1 cellular context compared by ENCODE assay signal in genomic region chr1:23148084-23148483, GRCh38.
TF ChIP-seq lines count a peak whose summit lies in the region.

No MANE protein-coding gene starts in this region.

TF ChIP-seq in HepG2, 621 proteins besides CTCF, POLR2A, EP300 and RAD21:
- TF ChIP-seq KLF6 (CRISPR knock-in tag; IDR thresholded peaks at IDR 0.05) (no peak), KIAA2018 (CRISPR knock-in tag; IDR thresholded peaks at IDR 0.05; ENCODE audit: borderline replicate concordance) (no peak), CREM (IDR thresholded peaks at IDR 0.05) (no peak), CREM (CRISPR knock-in tag; IDR thresholded peaks at IDR 0.05) (no peak), PAX8 (CRISPR knock-in tag; IDR thresholded peaks at IDR 0.05; ENCODE audit: borderline replicate concordance) (no peak), AKNA (CRISPR knock-in tag; IDR thresholded peaks at IDR 0.05; ENCODE audit: borderline replicate concordance) (no peak), ZNF597 (CRISPR knock-in tag; IDR thresholded peaks at IDR 0.05) (no peak), ZBTB25 (CRISPR knock-in tag; IDR thresholded peaks at IDR 0.05) (no peak), NFE2L2 (IDR thresholded peaks at IDR 0.05; ENCODE audit: low read length) (no peak), ZSCAN22 (CRISPR knock-in tag; IDR thresholded peaks at IDR 0.05) (no peak), ZNF782 (CRISPR knock-in tag; IDR thresholded peaks at IDR 0.05; ENCODE audit: borderline replicate concordance) (no peak), HMGA1 (CRISPR knock-in tag; conservative IDR thresholded peaks at IDR 0.05) (no peak)
- TF ChIP-seq, protein P1, sequence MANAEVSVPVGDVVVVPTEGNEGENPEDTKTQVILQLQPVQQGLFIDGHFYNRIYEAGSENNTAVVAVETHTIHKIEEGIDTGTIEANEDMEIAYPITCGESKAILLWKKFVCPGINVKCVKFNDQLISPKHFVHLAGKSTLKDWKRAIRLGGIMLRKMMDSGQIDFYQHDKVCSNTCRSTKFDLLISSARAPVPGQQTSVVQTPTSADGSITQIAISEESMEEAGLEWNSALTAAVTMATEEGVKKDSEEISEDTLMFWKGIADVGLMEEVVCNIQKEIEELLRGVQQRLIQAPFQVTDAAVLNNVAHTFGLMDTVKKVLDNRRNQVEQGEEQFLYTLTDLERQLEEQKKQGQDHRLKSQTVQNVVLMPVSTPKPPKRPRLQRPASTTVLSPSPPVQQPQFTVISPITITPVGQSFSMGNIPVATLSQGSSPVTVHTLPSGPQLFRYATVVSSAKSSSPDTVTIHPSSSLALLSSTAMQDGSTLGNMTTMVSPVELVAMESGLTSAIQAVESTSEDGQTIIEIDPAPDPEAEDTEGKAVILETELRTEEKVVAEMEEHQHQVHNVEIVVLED (CRISPR knock-in tag; IDR thresholded peaks at IDR 0.05; ENCODE audit: borderline replicate concordance), result no peak
- TF ChIP-seq, protein P2, sequence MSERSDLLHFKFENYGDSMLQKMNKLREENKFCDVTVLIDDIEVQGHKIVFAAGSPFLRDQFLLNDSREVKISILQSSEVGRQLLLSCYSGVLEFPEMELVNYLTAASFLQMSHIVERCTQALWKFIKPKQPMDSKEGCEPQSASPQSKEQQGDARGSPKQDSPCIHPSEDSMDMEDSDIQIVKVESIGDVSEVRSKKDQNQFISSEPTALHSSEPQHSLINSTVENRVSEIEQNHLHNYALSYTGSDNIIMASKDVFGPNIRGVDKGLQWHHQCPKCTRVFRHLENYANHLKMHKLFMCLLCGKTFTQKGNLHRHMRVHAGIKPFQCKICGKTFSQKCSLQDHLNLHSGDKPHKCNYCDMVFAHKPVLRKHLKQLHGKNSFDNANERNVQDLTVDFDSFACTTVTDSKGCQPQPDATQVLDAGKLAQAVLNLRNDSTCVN (CRISPR knock-in tag; IDR thresholded peaks at IDR 0.05; ENCODE audit: borderline replicate concordance), result no peak
- TF ChIP-seq, protein P3, sequence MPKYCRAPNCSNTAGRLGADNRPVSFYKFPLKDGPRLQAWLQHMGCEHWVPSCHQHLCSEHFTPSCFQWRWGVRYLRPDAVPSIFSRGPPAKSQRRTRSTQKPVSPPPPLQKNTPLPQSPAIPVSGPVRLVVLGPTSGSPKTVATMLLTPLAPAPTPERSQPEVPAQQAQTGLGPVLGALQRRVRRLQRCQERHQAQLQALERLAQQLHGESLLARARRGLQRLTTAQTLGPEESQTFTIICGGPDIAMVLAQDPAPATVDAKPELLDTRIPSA (CRISPR knock-in tag; IDR thresholded peaks at IDR 0.05; ENCODE audit: borderline replicate concordance), result no peak
